In the genomic region with DNA sequence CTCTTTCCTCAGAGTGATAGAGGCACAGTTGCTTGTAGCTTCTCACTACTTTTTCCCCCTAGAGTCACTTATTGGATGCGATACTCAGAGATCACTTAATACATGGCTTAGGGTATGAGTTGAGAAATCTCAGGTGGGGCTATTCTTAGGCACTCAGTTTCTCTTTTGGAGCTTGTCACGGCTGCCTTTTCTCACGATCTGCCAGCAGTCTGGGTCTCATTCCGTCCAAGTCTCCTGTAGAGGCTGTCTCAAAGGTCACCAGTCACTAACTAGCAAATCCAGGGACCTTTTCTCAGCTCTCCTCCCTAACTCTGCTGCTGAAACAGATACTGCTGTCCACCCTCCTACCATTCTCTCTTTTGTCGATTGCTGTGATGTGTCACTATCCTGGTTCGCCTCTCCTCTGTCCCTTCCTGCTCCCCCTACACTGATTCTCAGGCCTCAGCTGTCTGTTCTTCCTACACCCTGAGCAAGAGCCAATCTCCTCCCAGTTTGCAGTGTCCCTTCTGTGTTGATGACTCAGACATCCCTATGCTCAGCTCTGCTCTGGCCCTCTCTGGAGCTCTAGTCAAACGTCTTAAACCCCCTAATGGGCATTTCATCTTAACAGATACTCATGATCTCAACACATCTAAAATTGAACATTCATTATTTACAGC, we compare ENCODE assay signal across 11 cellular contexts. TPM values are rescaled to one million over a fixed set of nuclear protein-coding genes. Genes with fewer than 3 reads are reported as not detected.
DNase-seq lines count a peak whose midpoint lies in the region; FAIRE-seq and TF ChIP-seq lines count a peak whose summit lies in the region.
"Had no signal": no experiment of that assay in that cellular context is flagged by ENCODE, and none has a peak within 500 bp of the region (broad histone marks: within the 10 kb centered on the region; RNA-seq: fewer than 3 reads in every experiment).

No MANE protein-coding gene starts in this region.

- H3K36me3 Mint-ChIP-seq in endodermal cell (ENCODE audit: low read depth): no peaks in the 10 kb centered on the region

- H3K27ac Mint-ChIP-seq in endodermal cell: no peak overlapping the region

- no peak for TF ChIP-seq CTCF in smooth muscle cell (IDR thresholded peaks at IDR 0.05; ENCODE audit: borderline replicate concordance, insufficient read depth, poor library complexity, severe bottlenecking)
- TF ChIP-seq CTCF in endodermal cell (conservative IDR thresholded peaks at IDR 0.05): no peak
- TF ChIP-seq CTCF in RWPE1 (conservative IDR thresholded peaks at IDR 0.05; ENCODE audit: low read depth): no peak

- H3K9me3 ChIP-seq in adipocyte (ENCODE audit: control insufficient read depth, low read length): no peaks in the 10 kb centered on the region
- no peaks in the 10 kb centered on the region for H3K9me3 ChIP-seq in smooth muscle cell (replicated peaks; ENCODE audit: low read depth)
- no peaks in the 10 kb centered on the region for H3K9me3 ChIP-seq in endodermal cell (ENCODE audit: control insufficient read depth, low read length)

- H3K79me2 ChIP-seq in smooth muscle cell (ENCODE audit: low read depth): no peaks in the 10 kb centered on the region

- H3K4me3 Mint-ChIP-seq in endodermal cell: no peak overlapping the region

- TF ChIP-seq POLR2A in H54 (IDR thresholded peaks at IDR 0.05; ENCODE audit: low read depth, low read length): no peak

- peak overlapping the region; percentile 63 for H3K9ac ChIP-seq in adipocyte (ENCODE audit: low read length)
- H3K9ac ChIP-seq in smooth muscle cell (ENCODE audit: low read depth): no peak overlapping the region
- no peak overlapping the region for H3K9ac ChIP-seq in endodermal cell (ENCODE audit: extremely low read depth, low read length, poor library complexity, severe bottlenecking)

- H3K4me1 Mint-ChIP-seq in endodermal cell: no peaks in the 10 kb centered on the region

- H3K4me2 ChIP-seq in smooth muscle cell: peak overlapping the region; percentile 41

- no peaks in the 10 kb centered on the region for H3K36me3 ChIP-seq in adipocyte (ENCODE audit: control insufficient read depth, insufficient read depth, low read length, severe bottlenecking)
- no peaks in the 10 kb centered on the region for H3K36me3 ChIP-seq in smooth muscle cell (ENCODE audit: low read depth)
- no peaks in the 10 kb centered on the region for H3K36me3 ChIP-seq in endodermal cell (ENCODE audit: control insufficient read depth, insufficient read depth, low read length)

- peak overlapping the region; percentile 42 for H2AFZ ChIP-seq in smooth muscle cell (ENCODE audit: low read depth)

- H3K4me1 ChIP-seq in adipocyte (ENCODE audit: control insufficient read depth, insufficient read depth, low read length) (peaks cover 83% of the 10 kb centered on the region), smooth muscle cell (ENCODE audit: low read depth) (no peaks in the 10 kb centered on the region), endodermal cell (ENCODE audit: control insufficient read depth, insufficient read depth, low read length) (no peaks in the 10 kb centered on the region)

- FAIRE-seq in H54 (lab: Jason Lieb, UNC): no peak

- no peaks in the 10 kb centered on the region for H3K27me3 Mint-ChIP-seq in endodermal cell (ENCODE audit: insufficient read depth)

- H3K27me3 ChIP-seq in adipocyte (replicated peaks; ENCODE audit: control insufficient read depth, insufficient read depth, low read length): no peaks in the 10 kb centered on the region
- no peaks in the 10 kb centered on the region for H3K27me3 ChIP-seq in smooth muscle cell (ENCODE audit: low read depth)
- H3K27me3 ChIP-seq in endodermal cell (ENCODE audit: control insufficient read depth, insufficient read depth, low read length, poor library complexity, severe bottlenecking): no peaks in the 10 kb centered on the region

- POLR2A ChIA-PET in RWPE1 (lab: Yijun Ruan, JAX; ENCODE audit: low non-redundant PET): no interaction called here

- H3F3A ChIP-seq in smooth muscle cell (ENCODE audit: low read depth): no peaks in the 10 kb centered on the region

- WGBS in smooth muscle cell (ENCODE audit: low lambda C conversion rate): 37% methylated on average over 7 of the region's 7 CpGs
- WGBS in endodermal cell (ENCODE audit: insufficient coverage in 1 of 2, insufficient read length in 1 of 2), 2 experiments: 87 to 91% methylated on average over 7 of the region's 7 CpGs

- H3K9me3 Mint-ChIP-seq in endodermal cell: no peaks in the 10 kb centered on the region

- H3K4me3 ChIP-seq in adipocyte (ENCODE audit: low read length) (peak overlapping the region; percentile 12), smooth muscle cell (no peak overlapping the region), endodermal cell (ENCODE audit: low read length) (no peak overlapping the region)

- CTCF ChIA-PET in RWPE1 (lab: Yijun Ruan, JAX): interaction anchor here (1.0 kb wide), 1 partner anchor 27 kb away, joined by 4 read pairs; no protein-coding TSS in a partner anchor

- H4K20me1 ChIP-seq in smooth muscle cell (ENCODE audit: low read depth): no peaks in the 10 kb centered on the region

- peak; percentile 71 for DNase-seq in H54 (ENCODE audit: insufficient read length, low spot score)
- peak; percentile 56 for DNase-seq in adipocyte (ENCODE audit: low read depth)
- DNase-seq in glomerular visceral epithelial cell (ENCODE audit: extremely low spot score): peak; percentile 44
- DNase-seq in smooth muscle cell (lab: John Stamatoyannopoulos, UW; ENCODE audit: unreplicated experiment): no peak
- no peak for DNase-seq in NCI-H1930 (lab: John Stamatoyannopoulos, UW)
- DNase-seq in endodermal cell: no peak
- no peak for DNase-seq in stimulated activated CD4-positive, alpha-beta T cell treated with anti-CD3 and anti-CD28 coated beads, Interleukin-12 subunit alpha, Interleukin-12 subunit beta, amount 100 ng/mL, for 4 hours
- DNase-seq in RWPE1 (ENCODE audit: low spot score): no peak
- DNase-seq: central memory CD4-positive, alpha-beta T cell; NCI-H446 treated with DMSO at 0.1 percent for 48 hours; T-helper 1 cell had no signal

- peak overlapping the region; percentile 46 for H3K27ac ChIP-seq in smooth muscle cell (ENCODE audit: low read depth)
- no peak overlapping the region for H3K27ac ChIP-seq in endodermal cell (ENCODE audit: low read depth, low read length)
- H3K27ac ChIP-seq in RWPE1: no peak overlapping the region

RNA-seq across cellular contexts. Expression of a gene that starts 12.4 kb away (rescaled TPM):
- total RNA-seq in smooth muscle cell: not detected in 2 replicates
- 0.07 TPM in 1 of 2 replicates, not detected in the other for polyA plus RNA-seq in smooth muscle cell
- 1 to 10 TPM; 3.0 to 3.2 TPM for total RNA-seq in endodermal cell
- 130 TPM for polyA plus RNA-seq in endodermal cell (2013, experiment 1 of 2)
- 110 TPM for polyA plus RNA-seq in endodermal cell (2013, experiment 2 of 2)

RNA-seq across cellular contexts. Expression of a gene that starts 23.4 kb away (rescaled TPM):
- not detected in 2 replicates for total RNA-seq in smooth muscle cell
- not detected in 2 replicates for polyA plus RNA-seq in smooth muscle cell
- total RNA-seq in endodermal cell: under 1 TPM; 0.55 to 0.75 TPM
- 0.85 TPM for polyA plus RNA-seq in endodermal cell (2013, experiment 1 of 2)
- 0.95 TPM for polyA plus RNA-seq in endodermal cell (2013, experiment 2 of 2)

RNA-seq across cellular contexts. Expression of a gene that starts 29.6 kb away (rescaled TPM):
- total RNA-seq in smooth muscle cell (17.3 and 20.8 TPM in 2 replicates), endodermal cell (10 to 100 TPM; 34.5 to 35.9 TPM)
- 30.2 and 35.5 TPM in 2 replicates for polyA plus RNA-seq in smooth muscle cell
- polyA plus RNA-seq in endodermal cell (2013, experiment 1 of 2): 42.1 TPM
- polyA plus RNA-seq in endodermal cell (2013, experiment 2 of 2): 37.2 TPM

RNA-seq across cellular contexts. Expression of a gene that starts 46.7 kb away (rescaled TPM):
- total RNA-seq in smooth muscle cell (not detected in 2 replicates), endodermal cell (not detected)
- polyA plus RNA-seq in smooth muscle cell: not detected in 2 replicates
- polyA plus RNA-seq in endodermal cell (2013, experiment 1 of 2): 0.36 TPM
- polyA plus RNA-seq in endodermal cell (2013, experiment 2 of 2): 0.17 TPM

RNA-seq across cellular contexts. Expression of a gene that starts 58.0 kb away (rescaled TPM):
- total RNA-seq in smooth muscle cell: not detected in 2 replicates
- not detected in 2 replicates for polyA plus RNA-seq in smooth muscle cell
- total RNA-seq in endodermal cell: under 1 TPM in 1 of 2 donors, not detected in 1; 0.26 TPM
- polyA plus RNA-seq in endodermal cell (2013, experiment 1 of 2): 1.2 TPM
- 1.9 TPM for polyA plus RNA-seq in endodermal cell (2013, experiment 2 of 2)

Comparison
In these comparisons a context has a peak if more than half of its experiments do, and no peak if none do; other contexts are left out.
1. DNase-seq: peak in H54 (single experiment), adipocyte (single experiment) and glomerular visceral epithelial cell (single experiment); none in smooth muscle cell (single experiment), NCI-H1930 (0 of 2), endodermal cell (single experiment), stimulated activated CD4-positive, alpha-beta T cell treated with anti-CD3 and anti-CD28 coated beads, Interleukin-12 subunit alpha, Interleukin-12 subunit beta, amount 100 ng/mL, for 4 hours (single experiment) and RWPE1 (single experiment).